ENCODE assay signal across 9 cellular contexts in genomic region chr6:119742188-119742803, GRCh38.
DNase-seq lines count a peak whose midpoint lies in the region; ATAC-seq and TF ChIP-seq lines count a peak whose summit lies in the region.
"Had no signal": no experiment of that assay in that cellular context is flagged by ENCODE, and none has a peak within 500 bp of the region (broad histone marks: within the 10 kb centered on the region; RNA-seq: fewer than 3 reads in every experiment).

No MANE protein-coding gene starts in this region.

- peaks cover 0 to 2% of the 10 kb centered on the region in 2 donors for H3K4me1 ChIP-seq in neuronal stem cell (ENCODE audit: control insufficient read depth in 2 of 2, insufficient read depth in 1 of 2, low read depth in 1 of 2, low read length in 2 of 2)

- WGBS in neuronal stem cell (ENCODE audit: extremely low coverage in 2 of 2, insufficient read length in 2 of 2, insufficient replicate concordance in 1 of 2), 2 donors: no CpG with 5 or more reads among the region's 6 CpGs

- no peak overlapping the region for H3K4me3 Mint-ChIP-seq in type B pancreatic cell

- no peak overlapping the region for H3K18ac ChIP-seq in neuronal stem cell (ENCODE audit: low read length)

- H2BK5ac ChIP-seq in neuronal stem cell (ENCODE audit: low read length): no peak overlapping the region

- no peak overlapping the region for H2BK12ac ChIP-seq in neuronal stem cell (ENCODE audit: low read length)

- no peaks in the 10 kb centered on the region for H3K4me1 Mint-ChIP-seq in type B pancreatic cell (ENCODE audit: unreplicated experiment)

- no peaks in the 10 kb centered on the region for H3K36me3 ChIP-seq in neuronal stem cell (replicated peaks in 1 of 2; ENCODE audit: control insufficient read depth in 2 of 2, insufficient read depth in 2 of 2, low read length in 2 of 2)

- H3K27me3 ChIP-seq in neuronal stem cell (ENCODE audit: control insufficient read depth in 3 of 3, insufficient read depth in 3 of 3, low read depth in 1 of 3, low read length in 3 of 3): no peaks in the 10 kb centered on the region

- H3K23ac ChIP-seq in neuronal stem cell (ENCODE audit: low read depth, low read length, poor library complexity): no peak overlapping the region

- H4K8ac ChIP-seq in neuronal stem cell (ENCODE audit: low read depth, low read length): no peak overlapping the region

- H3K14ac ChIP-seq in neuronal stem cell (ENCODE audit: low read length): no peak overlapping the region

- H2BK120ac ChIP-seq in neuronal stem cell (ENCODE audit: low read depth, low read length): no peak overlapping the region

- H3K36me3 Mint-ChIP-seq in type B pancreatic cell: no peaks in the 10 kb centered on the region

- ATAC-seq in GM19043 (IDR thresholded peaks at IDR 0.05; ENCODE audit: low read depth, unreplicated experiment): peak; percentile 88
- peak; percentile 81 for ATAC-seq in HG03139 (IDR thresholded peaks at IDR 0.05; ENCODE audit: unreplicated experiment)

- H3K79me1 ChIP-seq in neuronal stem cell (ENCODE audit: low read depth, low read length): no peaks in the 10 kb centered on the region

- H3K27me3 Mint-ChIP-seq in type B pancreatic cell: no peaks in the 10 kb centered on the region

- H2AK5ac ChIP-seq in neuronal stem cell (ENCODE audit: low read depth, low read length): no peak overlapping the region

- H3K4ac ChIP-seq in neuronal stem cell (ENCODE audit: low read length): no peak overlapping the region

- no peak overlapping the region for H3K4me3 ChIP-seq in fibroblast of the aortic adventitia (ENCODE audit: low read depth, low read length)
- no peak overlapping the region for H3K4me3 ChIP-seq in neuronal stem cell (ENCODE audit: low read length in 2 of 2)
- H3K4me3 ChIP-seq: SK-N-MC had no signal

- H3K9me3 Mint-ChIP-seq in type B pancreatic cell: no peaks in the 10 kb centered on the region

- H3K27ac Mint-ChIP-seq in type B pancreatic cell: no peak overlapping the region

- H3K9me3 ChIP-seq in neuronal stem cell (replicated peaks in 1 of 2; ENCODE audit: control insufficient read depth in 2 of 2, insufficient read depth in 1 of 2, low read depth in 1 of 2, low read length in 2 of 2): no peaks in the 10 kb centered on the region

- H2BK15ac ChIP-seq in neuronal stem cell (ENCODE audit: low read length): no peak overlapping the region

- no peak overlapping the region for H2AFZ ChIP-seq in neuronal stem cell (ENCODE audit: low read length)

- no peak overlapping the region for H3K9ac ChIP-seq in neuronal stem cell (ENCODE audit: low read depth, low read length, poor library complexity)

- H3K4me2 ChIP-seq in neuronal stem cell (ENCODE audit: insufficient read depth, low read length, poor library complexity, severe bottlenecking): no peak overlapping the region

- no peak overlapping the region for H4K91ac ChIP-seq in neuronal stem cell (ENCODE audit: low read depth, low read length, poor library complexity)

- DNase-seq in CD1c-positive myeloid dendritic cell (ENCODE audit: extremely low spot score) (peak; percentile 61), NCI-H82 treated with DMSO at 0.1 percent for 48 hours (lab: John Stamatoyannopoulos, UW; ENCODE audit: unreplicated experiment) (peak; percentile 58), activated T-cell treated with anti-CD3 and anti-CD28 coated beads for 24 hours (ENCODE audit: low read depth) (peak; percentile 33), fibroblast of the aortic adventitia (ENCODE audit: low read depth) (peak; percentile 63), neuronal stem cell (ENCODE audit: low spot score) (peak; percentile 69), type B pancreatic cell (ENCODE audit: extremely low spot score, unreplicated experiment) (no peak)

- H3K27ac ChIP-seq in neuronal stem cell (replicated peaks; ENCODE audit: low read length): no peak overlapping the region
- H3K27ac ChIP-seq: SK-N-MC had no signal

- TF ChIP-seq CTCF in fibroblast of the aortic adventitia (IDR thresholded peaks at IDR 0.05; ENCODE audit: insufficient read depth, low read length) (peak; percentile 89), type B pancreatic cell (conservative IDR thresholded peaks at IDR 0.05) (peak; percentile 89)
